In genomic region chr3:45106874-45107273, GRCh38 we compare ENCODE assay signal across 19 cellular contexts. TPM values are rescaled to one million over a fixed set of nuclear protein-coding genes. Genes with fewer than 3 reads are reported as not detected.
DNase-seq lines count a peak whose midpoint lies in the region; ATAC-seq and TF ChIP-seq lines count a peak whose summit lies in the region.
"Had no signal": no experiment of that assay in that cellular context is flagged by ENCODE, and none has a peak within 500 bp of the region (broad histone marks: within the 10 kb centered on the region; RNA-seq: fewer than 3 reads in every experiment).

No MANE protein-coding gene starts in this region.

- no peak for TF ChIP-seq CTCF in fibroblast of lung (conservative IDR thresholded peaks at IDR 0.05 in 1 of 2, IDR thresholded peaks at IDR 0.05 in 1 of 2; ENCODE audit: low read depth in 1 of 2, low read length in 2 of 2)

- H3K9ac ChIP-seq in fibroblast of lung (ENCODE audit: insufficient read depth, low read length), result no peak overlapping the region

- no peak overlapping the region for H2AFZ ChIP-seq in fibroblast of lung (ENCODE audit: low read length)

- H3K4me2 ChIP-seq in fibroblast of lung (ENCODE audit: extremely low read depth, insufficient read depth, low read length), result no peak overlapping the region
- H3K4me2 ChIP-seq: A549 had no signal

- H3K9me3 ChIP-seq in SJSA1 (replicated peaks), result no peaks in the 10 kb centered on the region
- no peaks in the 10 kb centered on the region for H3K9me3 ChIP-seq in fibroblast of lung (ENCODE audit: control insufficient read depth, insufficient read depth, low read depth, low read length)
- H3K9me3 ChIP-seq: A549, ascending aorta, tibial artery had no signal

- H3K4me1 ChIP-seq in SJSA1 (replicated peaks), result peaks cover 33% of the 10 kb centered on the region
- H3K4me1 ChIP-seq in fibroblast of lung (ENCODE audit: control insufficient read depth, extremely low read depth, insufficient read depth, low read length), result peaks cover 18% of the 10 kb centered on the region
- H3K4me1 ChIP-seq: A549, ascending aorta, tibial artery had no signal

- H3K79me2 ChIP-seq in fibroblast of lung (ENCODE audit: control insufficient read depth, insufficient read depth, low read length), result no peaks in the 10 kb centered on the region

- H3K36me3 ChIP-seq in SJSA1, result no peaks in the 10 kb centered on the region
- H3K36me3 ChIP-seq in fibroblast of lung (ENCODE audit: control insufficient read depth, insufficient read depth, low read length), result peaks cover 16% of the 10 kb centered on the region
- H3K36me3 ChIP-seq: ascending aorta had no signal

- H3K9me3 Mint-ChIP-seq in activated naive CD4-positive, alpha-beta T cell treated with anti-CD3 and anti-CD28 coated beads, Interleukin-2, amount 50 U/mL, for 24 hours, result no peaks in the 10 kb centered on the region
- H3K9me3 Mint-ChIP-seq in stimulated activated effector memory CD8-positive, alpha-beta T cell treated with anti-CD3 and anti-CD28 coated beads, Interleukin-12 subunit alpha, Interleukin-12 subunit beta, amount 100 ng/mL, for 72 hours, result no peaks in the 10 kb centered on the region
- H3K9me3 Mint-ChIP-seq: CD8-positive, alpha-beta T cell; WTC11 had no signal

- H3K27me3 ChIP-seq in SJSA1 (replicated peaks) (no peaks in the 10 kb centered on the region), fibroblast of lung (ENCODE audit: control insufficient read depth, insufficient read depth, low read length) (no peaks in the 10 kb centered on the region)
- H3K27me3 ChIP-seq: ascending aorta had no signal

- H3K36me3 Mint-ChIP-seq in activated naive CD4-positive, alpha-beta T cell treated with anti-CD3 and anti-CD28 coated beads, Interleukin-2, amount 50 U/mL, for 24 hours, result no peaks in the 10 kb centered on the region
- H3K36me3 Mint-ChIP-seq in stimulated activated effector memory CD8-positive, alpha-beta T cell treated with anti-CD3 and anti-CD28 coated beads, Interleukin-12 subunit alpha, Interleukin-12 subunit beta, amount 100 ng/mL, for 72 hours, result no peaks in the 10 kb centered on the region
- H3K36me3 Mint-ChIP-seq: CD8-positive, alpha-beta T cell had no signal

- H3K27ac Mint-ChIP-seq in activated naive CD4-positive, alpha-beta T cell treated with anti-CD3 and anti-CD28 coated beads, Interleukin-2, amount 50 U/mL, for 24 hours, result peak overlapping the region; percentile 52
- H3K27ac Mint-ChIP-seq in stimulated activated effector memory CD8-positive, alpha-beta T cell treated with anti-CD3 and anti-CD28 coated beads, Interleukin-12 subunit alpha, Interleukin-12 subunit beta, amount 100 ng/mL, for 72 hours, result peak overlapping the region; percentile 84
- H3K27ac Mint-ChIP-seq: CD8-positive, alpha-beta T cell had no signal

- peak overlapping the region; percentile 88 for H3K27ac ChIP-seq in SJSA1
- peak overlapping the region; percentile 93 for H3K27ac ChIP-seq in fibroblast of lung (ENCODE audit: insufficient read depth, low read length)
- H3K27ac ChIP-seq: A549, ascending aorta, tibial artery had no signal

- no peak for ATAC-seq in stimulated activated effector memory CD8-positive, alpha-beta T cell treated with anti-CD3 and anti-CD28 coated beads, Interleukin-12 subunit alpha, Interleukin-12 subunit beta, amount 100 ng/mL, for 72 hours
- ATAC-seq: A549; CD8-positive, alpha-beta T cell; WTC11 had no signal

- no peaks in the 10 kb centered on the region for H4K20me1 ChIP-seq in fibroblast of lung (ENCODE audit: control insufficient read depth, extremely low read depth, insufficient read depth, low read length)

- peaks cover 2% of the 10 kb centered on the region for H3K27me3 Mint-ChIP-seq in activated naive CD4-positive, alpha-beta T cell treated with anti-CD3 and anti-CD28 coated beads, Interleukin-2, amount 50 U/mL, for 24 hours

- DNase-seq in activated naive CD4-positive, alpha-beta T cell (lab: John Stamatoyannopoulos, UW), result no peak
- peak in 1 of 2 experiments; percentile 10 for DNase-seq in SJSA1 (ENCODE audit: low read depth in 1 of 2, low spot score in 2 of 2)
- DNase-seq in fibroblast of lung (ENCODE audit: low read depth in 2 of 2), result no peak
- DNase-seq in stimulated activated effector memory CD8-positive, alpha-beta T cell treated with anti-CD3 and anti-CD28 coated beads, Interleukin-12 subunit alpha, Interleukin-12 subunit beta, amount 100 ng/mL, for 72 hours (ENCODE audit: low spot score in 2 of 2), result no peak
- no peak for DNase-seq in DMS53 treated with DMSO at 0.1 percent for 48 hours (lab: John Stamatoyannopoulos, UW; ENCODE audit: unreplicated experiment)
- DNase-seq in DMS53 (lab: John Stamatoyannopoulos, UW), result no peak
- DNase-seq in NCI-H2227 treated with DMSO at 0.1 percent for 48 hours (lab: John Stamatoyannopoulos, UW), result no peak
- DNase-seq: activated gamma-delta T cell, hypothalamus, mesendoderm, NCI-H1930, NCI-H446 treated with DMSO at 0.1 percent for 48 hours, tibial artery had no signal

- peaks cover 81% of the 10 kb centered on the region for H3K4me1 Mint-ChIP-seq in activated naive CD4-positive, alpha-beta T cell treated with anti-CD3 and anti-CD28 coated beads, Interleukin-2, amount 50 U/mL, for 24 hours
- H3K4me1 Mint-ChIP-seq in stimulated activated effector memory CD8-positive, alpha-beta T cell treated with anti-CD3 and anti-CD28 coated beads, Interleukin-12 subunit alpha, Interleukin-12 subunit beta, amount 100 ng/mL, for 72 hours, result peaks cover 65% of the 10 kb centered on the region
- H3K4me1 Mint-ChIP-seq: neural crest cell, WTC11 had no signal

- H3K4me3 ChIP-seq in SJSA1 (no peak overlapping the region), fibroblast of lung (replicated peaks in 1 of 4; ENCODE audit: control extremely low read depth in 1 of 4, insufficient read depth in 1 of 4, low read depth in 3 of 4, low read length in 4 of 4) (no peak overlapping the region)
- H3K4me3 ChIP-seq: A549, ascending aorta, tibial artery had no signal

- H3K4me3 Mint-ChIP-seq in activated naive CD4-positive, alpha-beta T cell treated with anti-CD3 and anti-CD28 coated beads, Interleukin-2, amount 50 U/mL, for 24 hours, result no peak overlapping the region
- no peak overlapping the region for H3K4me3 Mint-ChIP-seq in stimulated activated effector memory CD8-positive, alpha-beta T cell treated with anti-CD3 and anti-CD28 coated beads, Interleukin-12 subunit alpha, Interleukin-12 subunit beta, amount 100 ng/mL, for 72 hours
- H3K4me3 Mint-ChIP-seq: neural crest cell, WTC11 had no signal

RNA-seq across cellular contexts. Expression of gene CDCP1, which starts 39.3 kb away (rescaled TPM):
- total RNA-seq in SJSA1 (2014; rRNA removed; shearing (Covaris generic)), result 0.18 and 0.56 TPM in 2 replicates
- 16.9 and 56.1 TPM in 2 replicates for total RNA-seq in fibroblast of lung
- 25.6 and 59.1 TPM in 2 replicates for polyA plus RNA-seq in fibroblast of lung
- polyA plus RNA-seq in fibroblast of lung (2012), result 23.2 and 42.4 TPM in 2 replicates
- polyA minus RNA-seq in fibroblast of lung (ENCODE audit: low replicate concordance), result 101 and 225 TPM in 2 replicates
- total RNA-seq: CD8-positive, alpha-beta T cell; neural crest cell had no signal

Comparison
In these comparisons a context has a peak if more than half of its experiments do, and no peak if none do; other contexts are left out.
1. RNA of gene CDCP1, which starts 39.3 kb away (total RNA-seq): 16.9 to 56.1 TPM in fibroblast of lung; 0.18 to 0.56 TPM in SJSA1; every median in the first group is over 10 times any median in the second.